ENCODE assay signal across 15 cellular contexts in the genomic region with DNA sequence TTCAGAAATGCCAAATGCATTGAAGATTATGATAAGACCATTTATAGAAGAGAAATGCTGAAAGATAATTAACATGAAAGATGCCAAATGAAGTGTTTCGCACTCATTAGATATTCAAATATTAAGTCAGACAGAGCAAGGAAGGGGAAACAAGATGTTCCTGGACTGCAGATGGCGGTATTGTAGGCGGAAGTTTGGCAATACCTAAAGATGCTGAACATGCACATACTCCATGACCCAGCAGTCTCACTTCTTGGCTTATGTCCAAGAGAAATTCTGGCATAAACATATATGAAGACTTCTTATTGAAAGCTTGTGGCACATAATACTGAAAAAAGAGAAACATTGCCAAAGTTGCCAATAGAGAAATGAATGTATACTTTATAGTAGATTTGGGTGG.
DNase-seq lines count a peak whose midpoint lies in the region; ATAC-seq and TF ChIP-seq lines count a peak whose summit lies in the region.
"Had no signal": no experiment of that assay in that cellular context is flagged by ENCODE, and none has a peak within 500 bp of the region (broad histone marks: within the 10 kb centered on the region; RNA-seq: fewer than 3 reads in every experiment).

No MANE protein-coding gene starts in this region.

- ATAC-seq in GM19452 (IDR thresholded peaks at IDR 0.05; ENCODE audit: unreplicated experiment) (no peak), HG03045 (IDR thresholded peaks at IDR 0.05; ENCODE audit: unreplicated experiment) (no peak)

- DNase-seq in Daoy (ENCODE audit: low read depth) (peak; percentile 12), brain microvascular endothelial cell (peak; percentile 24), lung microvascular endothelial cell (ENCODE audit: low read depth in 2 of 2) (peak; percentile 12 to 56), DMS79 (lab: John Stamatoyannopoulos, UW) (no peak)
- DNase-seq: activated CD4-positive, alpha-beta memory T cell treated with anti-CD3 and anti-CD28 coated beads for 36 hours; activated gamma-delta T cell; cerebellar nuclear complex; DND-41; left ventricle myocardium inferior; NCI-H1048; NCI-H524 treated with DMSO at 0.1 percent for 48 hours; sigmoid colon had no signal

- no peak overlapping the region for H3K4me3 ChIP-seq in brain microvascular endothelial cell (ENCODE audit: low read depth, low read length)
- H3K4me3 ChIP-seq: left ventricle myocardium inferior, sigmoid colon had no signal

- no peaks in the 10 kb centered on the region for H3K36me3 ChIP-seq in brain microvascular endothelial cell (replicated peaks)
- H3K36me3 ChIP-seq: left ventricle myocardium inferior, sigmoid colon had no signal

- TF ChIP-seq CTCF in LNCAP (IDR thresholded peaks at IDR 0.05) (peak; percentile 26; the same call in 1 of the 2 replicates), brain microvascular endothelial cell (IDR thresholded peaks at IDR 0.05; ENCODE audit: low read depth, low read length, missing control alignments) (peak; percentile 35)

- no peak overlapping the region for H3K27ac ChIP-seq in brain microvascular endothelial cell
- H3K27ac ChIP-seq: left ventricle myocardium inferior, sigmoid colon had no signal

- H3K27me3 ChIP-seq in brain microvascular endothelial cell (replicated peaks), result no peaks in the 10 kb centered on the region
- H3K27me3 ChIP-seq: sigmoid colon had no signal

- in situ Hi-C loops in brain microvascular endothelial cell (cut with HindIII; ENCODE audit: low pct_ligation_motif_present, low sequenced_read_pairs), result no loop called here
